In genomic region chr20:55978550-55978949, GRCh38 we compare ENCODE assay signal across 33 cellular contexts. TPM values are rescaled to one million over a fixed set of nuclear protein-coding genes. Genes with fewer than 3 reads are reported as not detected.
"Had no signal": no experiment of that assay in that cellular context is flagged by ENCODE, and none has a peak within 500 bp of the region (broad histone marks: within the 10 kb centered on the region; RNA-seq: fewer than 3 reads in every experiment).

No MANE protein-coding gene starts in this region.

- H3K4me1 ChIP-seq: ascending aorta had no signal

- H3K36me3 ChIP-seq: ascending aorta, cardiac muscle cell had no signal

- H3K27ac ChIP-seq: ascending aorta, cardiac muscle cell, PC-9 had no signal

- H3K27me3 ChIP-seq: ascending aorta, cardiac muscle cell had no signal

- H3K9me3 ChIP-seq: ascending aorta had no signal

- H3K4me3 ChIP-seq: ascending aorta, cardiac muscle cell, PC-9 had no signal

- FAIRE-seq: RCC 7860, TTC549 had no signal

- DNase-seq: activated CD4-positive, alpha-beta T cell treated with anti-CD3 and anti-CD28 coated beads for 36 hours; activated CD4-positive, alpha-beta T cell treated with anti-CD3 and anti-CD28 coated beads, Interleukin-2, amount 10 ng/mL, durations not matched to agents 7 days and 5 days; activated CD4-positive, alpha-beta T cell treated with anti-CD3 and anti-CD28 coated beads, Interleukin-2, amount 50 U/mL, for 48 hours; activated CD8-positive, alpha-beta T cell treated with anti-CD3 and anti-CD28 coated beads, Interleukin-2, amount 10 ng/mL, durations not matched to agents 7 days and 5 days; activated gamma-delta T cell; activated naive CD4-positive, alpha-beta T cell treated with Interleukin-2 at 50 U/mL for 16 hours; activated naive CD8-positive, alpha-beta T cell treated with anti-CD3 and anti-CD28 coated beads, Interleukin-2, amount 10 ng/mL, durations not matched to agents 7 days and 5 days; activated T-cell treated with anti-CD3 and anti-CD28 coated beads, Interleukin-2, amount 50 U/mL, for 24 hours; KG1; MM.1S; MV-4-11; NCI-H1092; NCI-H1436 treated with DMSO at 0.1 percent for 48 hours; NCI-H1694 treated with DMSO at 0.1 percent for 48 hours; NCI-H2029; NCI-H2107; NCI-H2171; NCI-H510A; NCI-H526; NCI-H748 treated with DMSO at 0.1 percent for 48 hours; NK-92 treated with Interleukin-12 subunit alpha and Interleukin-12 subunit beta, amount 100 ng/mL, for 24 hours; PC-9; Right ventricle myocardium superior had no signal

- ATAC-seq: activated CD4-positive, alpha-beta T cell treated with anti-CD3 and anti-CD28 coated beads for 36 hours; activated CD4-positive, CD25-positive, alpha-beta regulatory T cell treated with anti-CD3 and anti-CD28 coated beads, Interleukin-2, amount 50 U/mL, for 24 hours; activated CD8-positive, alpha-beta T cell treated with anti-CD3 and anti-CD28 coated beads, Interleukin-2, amount 10 ng/mL, durations not matched to agents 7 days and 5 days; WTC11 had no signal

RNA-seq across cellular contexts. Expression of gene CBLN4, which starts 26.8 kb away (rescaled TPM):
- total RNA-seq: activated CD4-positive, alpha-beta T cell treated with anti-CD3 and anti-CD28 coated beads for 36 hours; activated CD4-positive, alpha-beta T cell treated with anti-CD3 and anti-CD28 coated beads, Interleukin-2, amount 10 ng/mL, durations not matched to agents 7 days and 5 days; activated CD8-positive, alpha-beta T cell treated with anti-CD3 and anti-CD28 coated beads, Interleukin-2, amount 10 ng/mL, durations not matched to agents 7 days and 5 days; activated naive CD8-positive, alpha-beta T cell treated with anti-CD3 and anti-CD28 coated beads, Interleukin-2, amount 10 ng/mL, durations not matched to agents 7 days and 5 days; activated T-helper 2 cell treated with anti-CD3 and anti-CD28 coated beads, Interferon-gamma antibody, Interleukin-2, Interleukin-4, amounts not matched to agents 10 μg/mL and 5 μg/mL and 100 μg/mL, durations not matched to agents 14 hours and 24 hours and 36 hours; cardiac muscle cell; LHCN-M2; OCI-LY7; PC-9; Right ventricle myocardium superior; T-helper 1 cell treated with Interleukin-12 subunit alpha and Interleukin-12 subunit beta and Interleukin-4 antibody, amounts not matched to agents 30 ng/mL and 1 ng/mL, for 36 hours; WTC11 had no signal
